ENCODE assay signal across 10 cellular contexts in genomic region chr6:139841794-139842215, GRCh38.
A peak's percentile ranks its signal among the peaks of the same experiment; 100 is the strongest.
DNase-seq lines count a peak whose midpoint lies in the region; ATAC-seq, FAIRE-seq and TF ChIP-seq lines count a peak whose summit lies in the region.
"Had no signal": no experiment of that assay in that cellular context is flagged by ENCODE, and none has a peak within 500 bp of the region (broad histone marks: within the 10 kb centered on the region; RNA-seq: fewer than 3 reads in every experiment).

No MANE protein-coding gene starts in this region.

- ATAC-seq in GM21360 (IDR thresholded peaks at IDR 0.05; ENCODE audit: unreplicated experiment) (peak; percentile 89), HG03135 (IDR thresholded peaks at IDR 0.05; ENCODE audit: unreplicated experiment) (peak; percentile 73), foreskin keratinocyte (no peak)
- ATAC-seq: activated T-cell treated with anti-CD3 and anti-CD28 coated beads, Interleukin-2, amount 50 U/mL, for 72 hours had no signal

- no peak overlapping the region for H3K27ac ChIP-seq in foreskin keratinocyte

- no peak overlapping the region for H3K4me3 Mint-ChIP-seq in osteocyte (ENCODE audit: unreplicated experiment)
- H3K4me3 Mint-ChIP-seq in glutamatergic neuron (ENCODE audit: unreplicated experiment), result no peak overlapping the region
- H3K4me3 Mint-ChIP-seq: activated T-cell treated with anti-CD3 and anti-CD28 coated beads, Interleukin-2, amount 50 U/mL, for 72 hours had no signal

- H3K27ac Mint-ChIP-seq in osteocyte (ENCODE audit: unreplicated experiment), result no peak overlapping the region
- H3K27ac Mint-ChIP-seq in glutamatergic neuron (ENCODE audit: unreplicated experiment), result no peak overlapping the region
- H3K27ac Mint-ChIP-seq: activated T-cell treated with anti-CD3 and anti-CD28 coated beads, Interleukin-2, amount 50 U/mL, for 72 hours had no signal

- peak; percentile 51 for DNase-seq in GF-D8 (lab: John Stamatoyannopoulos, UW)
- peak; percentile 50 for DNase-seq in RPMI8226
- no peak for DNase-seq in osteocyte (ENCODE audit: extremely low spot score, unreplicated experiment)
- DNase-seq in frontal cortex (ENCODE audit: low spot score in 2 of 2), result no peak
- DNase-seq in foreskin keratinocyte, result no peak
- DNase-seq in glutamatergic neuron, result no peak
- DNase-seq: activated T-cell treated with anti-CD3 and anti-CD28 coated beads, Interleukin-2, amount 50 U/mL, for 72 hours; mammary epithelial cell had no signal

- H3K36me3 Mint-ChIP-seq in osteocyte (ENCODE audit: unreplicated experiment) (peaks cover 2% of the 10 kb centered on the region), glutamatergic neuron (ENCODE audit: unreplicated experiment) (no peaks in the 10 kb centered on the region)

- H3K4me1 Mint-ChIP-seq in osteocyte (ENCODE audit: unreplicated experiment) (peaks cover 4% of the 10 kb centered on the region), glutamatergic neuron (ENCODE audit: low read depth, unreplicated experiment) (no peaks in the 10 kb centered on the region)

- FAIRE-seq in frontal cortex (lab: Jason Lieb, UNC), result no peak

- TF ChIP-seq CTCF in osteocyte (IDR thresholded peaks at IDR 0.05) (no peak), foreskin keratinocyte (conservative IDR thresholded peaks at IDR 0.05) (no peak), glutamatergic neuron (IDR thresholded peaks at IDR 0.05; ENCODE audit: partially characterized antibody, unreplicated experiment) (no peak)

- H3K27me3 Mint-ChIP-seq in osteocyte (ENCODE audit: unreplicated experiment) (no peaks in the 10 kb centered on the region), glutamatergic neuron (ENCODE audit: unreplicated experiment) (no peaks in the 10 kb centered on the region)

- no peaks in the 10 kb centered on the region for H3K4me1 ChIP-seq in foreskin keratinocyte

- H3K27me3 ChIP-seq in foreskin keratinocyte, result no peaks in the 10 kb centered on the region

- H3K9me3 Mint-ChIP-seq in osteocyte (ENCODE audit: unreplicated experiment) (peaks cover 27% of the 10 kb centered on the region), glutamatergic neuron (ENCODE audit: unreplicated experiment) (no peaks in the 10 kb centered on the region)

Comparison
In these comparisons a context has a peak if more than half of its experiments do, and no peak if none do; other contexts are left out.
1. DNase-seq: peak in GF-D8 (single experiment) and RPMI8226 (single experiment); none in osteocyte (single experiment), frontal cortex (0 of 2), foreskin keratinocyte (0 of 2) and glutamatergic neuron (single experiment).